ENCODE assay signal across 7 cellular contexts in the genomic region with DNA sequence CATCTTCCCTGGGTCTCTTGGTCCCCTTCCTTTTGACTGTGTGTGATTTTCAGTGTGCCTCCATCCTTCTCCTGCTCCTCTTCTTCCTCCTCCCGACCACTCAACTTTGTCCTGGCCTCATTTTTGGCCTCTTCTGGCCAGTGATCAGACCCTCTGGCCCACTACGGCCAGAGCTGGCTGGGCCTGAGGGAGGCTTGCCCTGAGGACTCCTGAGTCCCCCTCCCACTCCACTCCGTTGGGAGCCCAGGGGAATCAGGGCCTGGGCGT. TPM values are rescaled to one million over a fixed set of nuclear protein-coding genes. Genes with fewer than 3 reads are reported as not detected.
DNase-seq lines count a peak whose midpoint lies in the region; ATAC-seq and TF ChIP-seq lines count a peak whose summit lies in the region.

No MANE protein-coding gene starts in this region.

- CTCF ChIA-PET in activated CD8-positive, alpha-beta T cell treated with anti-CD3 and anti-CD28 coated beads, Interleukin-2, amount 10 ng/mL, durations not matched to agents 7 days and 5 days (lab: Charles Lee), result interaction anchor here (1.0 to 3.1 kb wide), 8 partner anchors 32 to 196 kb away, joined by 3 to 21 read pairs (median 4); no protein-coding TSS in a partner anchor

- H3K79me1 ChIP-seq in H9 (ENCODE audit: insufficient read depth, low read depth, low read length, poor library complexity, severe bottlenecking), result peaks cover under 1% of the 10 kb centered on the region

- H3K23me2 ChIP-seq in H9 (ENCODE audit: insufficient read length, low read depth, low read length, poor library complexity, severe bottlenecking), result peaks cover 37% of the 10 kb centered on the region

- no peak overlapping the region for H3K23ac ChIP-seq in H9 (ENCODE audit: insufficient read length, low read depth, low read length)

- H3K4me2 ChIP-seq in H9 (ENCODE audit: insufficient read depth, insufficient read length, low read length), result peak overlapping the region; percentile 95

- POLR2A ChIA-PET in activated CD8-positive, alpha-beta T cell treated with anti-CD3 and anti-CD28 coated beads, Interleukin-2, amount 10 ng/mL, durations not matched to agents 7 days and 5 days (lab: Charles Lee), result interaction anchor here (1.2 kb wide), 1 partner anchor 40 kb away, joined by 4 read pairs; no protein-coding TSS in a partner anchor

- no peak overlapping the region for H2BK120ac ChIP-seq in H9 (ENCODE audit: low read depth, low read length, poor library complexity, severe bottlenecking)

- H4K5ac ChIP-seq in H9 (ENCODE audit: insufficient read length, low read depth, low read length), result no peak overlapping the region

- no peak overlapping the region for H3K27ac ChIP-seq in H9 (ENCODE audit: insufficient read length, low read depth, low read length)

- peak overlapping the region; percentile 42 for H3K4me3 ChIP-seq in iPS-18c (ENCODE audit: insufficient read depth, low read depth, low read length)

- no peaks in the 10 kb centered on the region for H3K9me3 ChIP-seq in H9 (ENCODE audit: control insufficient read depth, low read depth, low read length)
- H3K9me3 ChIP-seq in iPS-18c (ENCODE audit: control insufficient read depth, insufficient read depth, low read length), result no peaks in the 10 kb centered on the region

- peak overlapping the region; percentile 68 for H3K9ac ChIP-seq in H9 (ENCODE audit: extremely low read depth, insufficient read length, low read length)

- peak overlapping the region; percentile 38 for H3K14ac ChIP-seq in H9 (ENCODE audit: insufficient read depth, low read length)

- H2AK5ac ChIP-seq in H9 (ENCODE audit: insufficient read length, low read length), result no peak overlapping the region

- H2AFZ ChIP-seq in H9 (ENCODE audit: low read length), result no peak overlapping the region

- H2BK20ac ChIP-seq in H9 (ENCODE audit: low read depth, low read length, poor library complexity, severe bottlenecking), result no peak overlapping the region

- no peak overlapping the region for H4K8ac ChIP-seq in H9 (replicated peaks; ENCODE audit: insufficient read length, low read depth, low read length)

- DNase-seq in H9, result no peak
- DNase-seq in activated CD8-positive, alpha-beta T cell treated with anti-CD3 and anti-CD28 coated beads, Interleukin-2, amount 10 ng/mL, durations not matched to agents 7 days and 5 days, result no peak
- DNase-seq in stimulated activated effector memory CD8-positive, alpha-beta T cell treated with anti-CD3 and anti-CD28 coated beads, Interleukin-12 subunit alpha, Interleukin-12 subunit beta, amount 100 ng/mL, for 72 hours (ENCODE audit: low spot score in 2 of 2), result no peak
- DNase-seq in NCI-H2107 (lab: John Stamatoyannopoulos, UW), result no peak

- TF ChIP-seq CTCF in H9 (conservative IDR thresholded peaks at IDR 0.05), result no peak

- ATAC-seq in activated CD8-positive, alpha-beta T cell treated with anti-CD3 and anti-CD28 coated beads, Interleukin-2, amount 10 ng/mL, durations not matched to agents 7 days and 5 days, result no peak
- no peak for ATAC-seq in stimulated activated effector memory CD8-positive, alpha-beta T cell treated with anti-CD3 and anti-CD28 coated beads, Interleukin-12 subunit alpha, Interleukin-12 subunit beta, amount 100 ng/mL, for 72 hours
- ATAC-seq in GM18520 (IDR thresholded peaks at IDR 0.05; ENCODE audit: unreplicated experiment) (no peak), HG03280 (IDR thresholded peaks at IDR 0.05; ENCODE audit: unreplicated experiment) (no peak)

- no peaks in the 10 kb centered on the region for H4K20me1 ChIP-seq in H9 (ENCODE audit: control insufficient read depth, insufficient read depth, insufficient read length)

- peaks cover 5 to 19% (median 8%) of the 10 kb centered on the region in 3 experiments for H3K36me3 Mint-ChIP-seq in H9 (ENCODE audit: insufficient read depth in 1 of 3, low read depth in 3 of 3)
- H3K36me3 Mint-ChIP-seq in activated CD8-positive, alpha-beta T cell treated with anti-CD3 and anti-CD28 coated beads, Interleukin-2, amount 10 ng/mL, durations not matched to agents 7 days and 5 days (ENCODE audit: low read depth), result no peaks in the 10 kb centered on the region
- H3K36me3 Mint-ChIP-seq in stimulated activated effector memory CD8-positive, alpha-beta T cell treated with anti-CD3 and anti-CD28 coated beads, Interleukin-12 subunit alpha, Interleukin-12 subunit beta, amount 100 ng/mL, for 72 hours, result no peaks in the 10 kb centered on the region

- peaks cover 16% of the 10 kb centered on the region; the same call in 1 of the 2 replicates for H3K79me2 ChIP-seq in H9 (ENCODE audit: insufficient read depth, low read length)

- H3K27me3 ChIP-seq in H9 (ENCODE audit: insufficient read depth, low read length), result no peaks in the 10 kb centered on the region

- peak overlapping the region; percentile 24 for H2BK5ac ChIP-seq in H9 (ENCODE audit: insufficient read length, low read length)

- no peak overlapping the region for H3T11ph ChIP-seq in H9 (ENCODE audit: low read length)

- H3K56ac ChIP-seq in H9 (ENCODE audit: insufficient read length, low read depth, low read length), result no peak overlapping the region

- H3K4me1 Mint-ChIP-seq in H9, result peaks cover 74 to 76% of the 10 kb centered on the region in 2 experiments
- peaks cover 35% of the 10 kb centered on the region for H3K4me1 Mint-ChIP-seq in activated CD8-positive, alpha-beta T cell treated with anti-CD3 and anti-CD28 coated beads, Interleukin-2, amount 10 ng/mL, durations not matched to agents 7 days and 5 days (ENCODE audit: low read depth)
- H3K4me1 Mint-ChIP-seq in stimulated activated effector memory CD8-positive, alpha-beta T cell treated with anti-CD3 and anti-CD28 coated beads, Interleukin-12 subunit alpha, Interleukin-12 subunit beta, amount 100 ng/mL, for 72 hours, result peaks cover 36% of the 10 kb centered on the region

- H4K91ac ChIP-seq in H9 (ENCODE audit: insufficient read length, low read depth, low read length), result no peak overlapping the region

- peaks cover 6% of the 10 kb centered on the region; the same call in 1 of the 2 replicates for H3K4me1 ChIP-seq in H9 (ENCODE audit: insufficient read depth, low read length)

- no peaks in the 10 kb centered on the region; the same call in 1 of the 2 replicates for H3K27me3 Mint-ChIP-seq in H9 (ENCODE audit: low read depth)
- peaks cover 10% of the 10 kb centered on the region for H3K27me3 Mint-ChIP-seq in activated CD8-positive, alpha-beta T cell treated with anti-CD3 and anti-CD28 coated beads, Interleukin-2, amount 10 ng/mL, durations not matched to agents 7 days and 5 days (ENCODE audit: low read depth)

- H3K9me3 Mint-ChIP-seq in H9, result peaks cover 0 to 2% of the 10 kb centered on the region in 2 experiments; a peak in 1 of 5 replicates
- H3K9me3 Mint-ChIP-seq in activated CD8-positive, alpha-beta T cell treated with anti-CD3 and anti-CD28 coated beads, Interleukin-2, amount 10 ng/mL, durations not matched to agents 7 days and 5 days (ENCODE audit: insufficient read depth), result no peaks in the 10 kb centered on the region
- H3K9me3 Mint-ChIP-seq in stimulated activated effector memory CD8-positive, alpha-beta T cell treated with anti-CD3 and anti-CD28 coated beads, Interleukin-12 subunit alpha, Interleukin-12 subunit beta, amount 100 ng/mL, for 72 hours, result no peaks in the 10 kb centered on the region

- H3K27ac Mint-ChIP-seq in H9, result peak overlapping the region; percentile 94 to 97 (median 96)
- H3K27ac Mint-ChIP-seq in activated CD8-positive, alpha-beta T cell treated with anti-CD3 and anti-CD28 coated beads, Interleukin-2, amount 10 ng/mL, durations not matched to agents 7 days and 5 days, result no peak overlapping the region
- H3K27ac Mint-ChIP-seq in stimulated activated effector memory CD8-positive, alpha-beta T cell treated with anti-CD3 and anti-CD28 coated beads, Interleukin-12 subunit alpha, Interleukin-12 subunit beta, amount 100 ng/mL, for 72 hours, result peak overlapping the region; percentile 87

- peak overlapping the region; percentile 72 to 92 for H3K4me3 Mint-ChIP-seq in H9
- peak overlapping the region; percentile 68 for H3K4me3 Mint-ChIP-seq in activated CD8-positive, alpha-beta T cell treated with anti-CD3 and anti-CD28 coated beads, Interleukin-2, amount 10 ng/mL, durations not matched to agents 7 days and 5 days
- H3K4me3 Mint-ChIP-seq in stimulated activated effector memory CD8-positive, alpha-beta T cell treated with anti-CD3 and anti-CD28 coated beads, Interleukin-12 subunit alpha, Interleukin-12 subunit beta, amount 100 ng/mL, for 72 hours, result peak overlapping the region; percentile 73

- no CpG with 5 or more reads among the region's 4 CpGs for WGBS in H9 (ENCODE audit: extremely low coverage, insufficient read length, low lambda C conversion rate)

- H2BK12ac ChIP-seq in H9 (ENCODE audit: insufficient read length, low read depth, low read length), result no peak overlapping the region

- H3K4ac ChIP-seq in H9 (ENCODE audit: low read depth, low read length), result no peak overlapping the region

- H2BK15ac ChIP-seq in H9 (ENCODE audit: low read depth, low read length), result no peak overlapping the region

- peak overlapping the region; percentile 28 for H3K18ac ChIP-seq in H9 (ENCODE audit: insufficient read length, low read depth, low read length)

RNA-seq across cellular contexts. Expression of a gene that starts 0.9 kb away (rescaled TPM):
- total RNA-seq in H9 (2021), result 254 and 258 TPM in 2 replicates
- total RNA-seq in activated CD8-positive, alpha-beta T cell treated with anti-CD3 and anti-CD28 coated beads, Interleukin-2, amount 10 ng/mL, durations not matched to agents 7 days and 5 days, result 1 to 10 TPM; 6.3 to 7.4 TPM

RNA-seq across cellular contexts. Expression of a gene that starts 24.6 kb away (rescaled TPM):
- total RNA-seq in H9 (2021), result 58.2 and 60.8 TPM in 2 replicates
- total RNA-seq in activated CD8-positive, alpha-beta T cell treated with anti-CD3 and anti-CD28 coated beads, Interleukin-2, amount 10 ng/mL, durations not matched to agents 7 days and 5 days, result 10 to 100 TPM; 30.0 to 30.1 TPM

RNA-seq across cellular contexts. Expression of a gene that starts 30.6 kb away (rescaled TPM):
- 61.9 and 68.2 TPM in 2 replicates for total RNA-seq in H9 (2021)
- 10 to 100 TPM; 38.4 to 38.8 TPM for total RNA-seq in activated CD8-positive, alpha-beta T cell treated with anti-CD3 and anti-CD28 coated beads, Interleukin-2, amount 10 ng/mL, durations not matched to agents 7 days and 5 days

RNA-seq across cellular contexts. Expression of a gene that starts 48.6 kb away (rescaled TPM):
- total RNA-seq in H9 (2021), result not detected in 2 replicates
- total RNA-seq in activated CD8-positive, alpha-beta T cell treated with anti-CD3 and anti-CD28 coated beads, Interleukin-2, amount 10 ng/mL, durations not matched to agents 7 days and 5 days, result not detected

RNA-seq across cellular contexts. Expression of a gene that starts 57.4 kb away (rescaled TPM):
- total RNA-seq in H9 (2021), result 0.15 and 0.20 TPM in 2 replicates
- total RNA-seq in activated CD8-positive, alpha-beta T cell treated with anti-CD3 and anti-CD28 coated beads, Interleukin-2, amount 10 ng/mL, durations not matched to agents 7 days and 5 days, result not detected

Comparison
In these comparisons a context has a peak if more than half of its experiments do, and no peak if none do; other contexts are left out.
1. RNA of a gene that starts 0.9 kb away (total RNA-seq): 254 to 258 TPM in H9; 6.3 to 7.4 TPM in activated CD8-positive, alpha-beta T cell treated with anti-CD3 and anti-CD28 coated beads, Interleukin-2, amount 10 ng/mL, durations not matched to agents 7 days and 5 days; every median in the first group is over 10 times any median in the second.
2. Peak in every context shown above with its lines, with median percentiles within 50 percentile points of each other: H3K4me3 Mint-ChIP-seq.